ENCODE assay signal across 1 cellular context in the genomic region with DNA sequence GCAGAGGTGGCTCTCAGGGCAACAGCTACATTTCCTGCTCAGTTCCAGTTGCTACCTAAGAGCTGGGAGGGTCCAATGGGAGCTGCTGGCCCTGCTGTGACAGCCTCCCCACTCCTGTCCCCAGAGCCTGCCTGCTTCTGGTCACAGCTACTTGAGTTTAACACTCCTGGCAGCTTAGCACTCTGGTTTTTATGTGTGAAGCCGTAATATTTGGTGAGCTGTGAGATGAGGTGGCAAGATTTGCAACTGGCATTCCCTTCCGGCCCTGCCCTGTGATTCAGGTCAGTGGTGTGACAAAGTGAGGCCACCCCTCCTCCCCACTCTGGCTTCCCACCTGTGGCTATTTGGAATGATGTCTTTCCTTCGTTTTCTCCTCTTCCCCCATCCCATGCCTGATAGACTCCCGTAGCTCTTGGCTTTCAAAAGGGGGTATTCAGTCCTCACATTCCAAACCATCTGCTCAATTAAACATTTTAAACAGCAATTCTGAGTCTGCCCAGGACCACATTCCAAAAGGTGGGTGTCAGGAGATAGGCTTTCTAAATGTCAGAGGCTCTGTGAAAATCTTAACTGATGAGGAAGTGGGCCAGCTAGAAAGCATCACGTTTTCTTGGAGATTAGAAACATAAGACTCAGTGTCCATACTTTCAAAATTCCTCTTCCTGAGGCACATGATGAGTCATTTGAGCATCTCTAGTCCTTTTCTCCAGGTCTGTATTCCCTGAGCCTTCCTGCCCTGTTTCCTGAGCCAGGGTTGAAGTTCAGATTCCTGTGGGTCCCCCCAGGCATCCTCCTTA.
TF ChIP-seq lines count a peak whose summit lies in the region.

No MANE protein-coding gene starts in this region.

TF ChIP-seq in HepG2, 621 proteins besides CTCF, POLR2A, EP300 and RAD21 (continued from another document):
- no peak for TF ChIP-seq IKZF5 (CRISPR knock-in tag; IDR thresholded peaks at IDR 0.05)
- TF ChIP-seq SPEN (CRISPR knock-in tag; IDR thresholded peaks at IDR 0.05; ENCODE audit: low read depth), result no peak
- no peak for TF ChIP-seq ZNF234 (CRISPR knock-in tag; conservative IDR thresholded peaks at IDR 0.05)
- no peak for TF ChIP-seq MAFG (CRISPR knock-in tag; IDR thresholded peaks at IDR 0.05)
- no peak for TF ChIP-seq PRDM10 (CRISPR knock-in tag; IDR thresholded peaks at IDR 0.05; ENCODE audit: low read depth)
- no peak for TF ChIP-seq SATB2 (CRISPR knock-in tag; IDR thresholded peaks at IDR 0.05)
- no peak for TF ChIP-seq WIZ (CRISPR knock-in tag; IDR thresholded peaks at IDR 0.05)
- TF ChIP-seq SNAI1 (CRISPR knock-in tag; IDR thresholded peaks at IDR 0.05; ENCODE audit: borderline replicate concordance), result no peak
- TF ChIP-seq KDM5B (CRISPR knock-in tag; IDR thresholded peaks at IDR 0.05; ENCODE audit: borderline replicate concordance), result no peak
- TF ChIP-seq ZNF737 (CRISPR knock-in tag; IDR thresholded peaks at IDR 0.05; ENCODE audit: borderline replicate concordance), result no peak
- TF ChIP-seq, protein P1, sequence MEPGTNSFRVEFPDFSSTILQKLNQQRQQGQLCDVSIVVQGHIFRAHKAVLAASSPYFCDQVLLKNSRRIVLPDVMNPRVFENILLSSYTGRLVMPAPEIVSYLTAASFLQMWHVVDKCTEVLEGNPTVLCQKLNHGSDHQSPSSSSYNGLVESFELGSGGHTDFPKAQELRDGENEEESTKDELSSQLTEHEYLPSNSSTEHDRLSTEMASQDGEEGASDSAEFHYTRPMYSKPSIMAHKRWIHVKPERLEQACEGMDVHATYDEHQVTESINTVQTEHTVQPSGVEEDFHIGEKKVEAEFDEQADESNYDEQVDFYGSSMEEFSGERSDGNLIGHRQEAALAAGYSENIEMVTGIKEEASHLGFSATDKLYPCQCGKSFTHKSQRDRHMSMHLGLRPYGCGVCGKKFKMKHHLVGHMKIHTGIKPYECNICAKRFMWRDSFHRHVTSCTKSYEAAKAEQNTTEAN (CRISPR knock-in tag; conservative IDR thresholded peaks at IDR 0.05), result no peak
- TF ChIP-seq DRAP1 (CRISPR knock-in tag; IDR thresholded peaks at IDR 0.05), result no peak
- TF ChIP-seq, protein P2, sequence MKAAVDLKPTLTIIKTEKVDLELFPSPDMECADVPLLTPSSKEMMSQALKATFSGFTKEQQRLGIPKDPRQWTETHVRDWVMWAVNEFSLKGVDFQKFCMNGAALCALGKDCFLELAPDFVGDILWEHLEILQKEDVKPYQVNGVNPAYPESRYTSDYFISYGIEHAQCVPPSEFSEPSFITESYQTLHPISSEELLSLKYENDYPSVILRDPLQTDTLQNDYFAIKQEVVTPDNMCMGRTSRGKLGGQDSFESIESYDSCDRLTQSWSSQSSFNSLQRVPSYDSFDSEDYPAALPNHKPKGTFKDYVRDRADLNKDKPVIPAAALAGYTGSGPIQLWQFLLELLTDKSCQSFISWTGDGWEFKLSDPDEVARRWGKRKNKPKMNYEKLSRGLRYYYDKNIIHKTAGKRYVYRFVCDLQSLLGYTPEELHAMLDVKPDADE (CRISPR knock-in tag; IDR thresholded peaks at IDR 0.05), result no peak
